In genomic region chr17:49727353-49727752, GRCh38 we compare ENCODE assay signal across 19 cellular contexts. TPM values are rescaled to one million over a fixed set of nuclear protein-coding genes. Genes with fewer than 3 reads are reported as not detected.
DNase-seq lines count a peak whose midpoint lies in the region; ATAC-seq and TF ChIP-seq lines count a peak whose summit lies in the region.
"Had no signal": no experiment of that assay in that cellular context is flagged by ENCODE, and none has a peak within 500 bp of the region (broad histone marks: within the 10 kb centered on the region; RNA-seq: fewer than 3 reads in every experiment).

No MANE protein-coding gene starts in this region.

- CTCF ChIA-PET in CD4-positive, alpha-beta memory T cell (lab: Charles Lee; ENCODE audit: partially characterized antibody) = interaction anchor here (0.9 to 2.7 kb wide), 4 partner anchors 11 to 32 kb away, joined by 3 to 10 read pairs (median 4); no protein-coding TSS in a partner anchor
- CTCF ChIA-PET in T-cell (lab: Charles Lee) = interaction anchor here (0.6 to 0.9 kb wide), 2 partner anchors 16 to 302 kb away, joined by 3 to 4 read pairs; no protein-coding TSS in a partner anchor

- intact Hi-C loops in CD4-positive, alpha-beta memory T cell (cut with micrococcal nuclease) = no loop called here

- H3K9me3 Mint-ChIP-seq in T-helper 2 cell treated with Interferon-gamma antibody and Interleukin-4, amounts not matched to agents 5 μg/mL and 100 μg/mL, for 36 hours = peaks cover 4% of the 10 kb centered on the region
- H3K9me3 Mint-ChIP-seq in CD4-positive, alpha-beta memory T cell = peaks cover 0 to 2% (median 0%) of the 10 kb centered on the region in 8 donors
- H3K9me3 Mint-ChIP-seq in T-cell (no peaks in the 10 kb centered on the region), nephron (peaks cover 4% of the 10 kb centered on the region)

- POLR2A ChIA-PET in CD4-positive, alpha-beta memory T cell (lab: Charles Lee; ENCODE audit: partially characterized antibody) = interaction anchor here (0.9 to 4.8 kb wide), 6 partner anchors 11 to 36 kb away, joined by 3 to 38 read pairs (median 8); partner anchors contain the start of genes FAM117A and SLC35B1
- POLR2A ChIA-PET in T-cell (lab: Charles Lee) = no interaction called here

- peaks cover 20% of the 10 kb centered on the region for H3K4me1 Mint-ChIP-seq in T-helper 2 cell treated with Interferon-gamma antibody and Interleukin-4, amounts not matched to agents 5 μg/mL and 100 μg/mL, for 36 hours (ENCODE audit: low read depth)
- peaks cover 35 to 72% (median 48%) of the 10 kb centered on the region in 4 donors for H3K4me1 Mint-ChIP-seq in CD4-positive, alpha-beta memory T cell
- H3K4me1 Mint-ChIP-seq in T-cell = peaks cover 31 to 76% (median 76%) of the 10 kb centered on the region in 3 donors
- peaks cover 80% of the 10 kb centered on the region for H3K4me1 Mint-ChIP-seq in nephron

- no peaks in the 10 kb centered on the region for H3K27me3 Mint-ChIP-seq in T-helper 2 cell treated with Interferon-gamma antibody and Interleukin-4, amounts not matched to agents 5 μg/mL and 100 μg/mL, for 36 hours (ENCODE audit: low read depth)
- H3K27me3 Mint-ChIP-seq in CD4-positive, alpha-beta memory T cell = no peaks in the 10 kb centered on the region
- no peaks in the 10 kb centered on the region for H3K27me3 Mint-ChIP-seq in T-cell
- H3K27me3 Mint-ChIP-seq in nephron (ENCODE audit: low read depth) = no peaks in the 10 kb centered on the region
- H3K27me3 Mint-ChIP-seq: IgD-negative memory B cell had no signal

- H3K9me3 ChIP-seq in CD4-positive, alpha-beta memory T cell (ENCODE audit: control insufficient read depth in 1 of 2, low read length in 2 of 2) = no peaks in the 10 kb centered on the region

- no peaks in the 10 kb centered on the region for H3K27me3 ChIP-seq in CD4-positive, alpha-beta memory T cell (ENCODE audit: insufficient read depth, low read length)
- H3K27me3 ChIP-seq: BLaER1 had no signal

- no peak overlapping the region for H3K4me3 Mint-ChIP-seq in T-helper 2 cell treated with Interferon-gamma antibody and Interleukin-4, amounts not matched to agents 5 μg/mL and 100 μg/mL, for 36 hours
- H3K4me3 Mint-ChIP-seq in CD4-positive, alpha-beta memory T cell = no peak overlapping the region
- H3K4me3 Mint-ChIP-seq in T-cell = no peak overlapping the region
- H3K4me3 Mint-ChIP-seq in nephron = peak overlapping the region in 1 of 3 experiments; percentile 15
- H3K4me3 Mint-ChIP-seq: IgD-negative memory B cell had no signal

- H3K27ac Mint-ChIP-seq in T-helper 2 cell treated with Interferon-gamma antibody and Interleukin-4, amounts not matched to agents 5 μg/mL and 100 μg/mL, for 36 hours = peak overlapping the region; percentile 26
- H3K27ac Mint-ChIP-seq in CD4-positive, alpha-beta memory T cell = peak overlapping the region; percentile 23 to 77 (median 61)
- peak overlapping the region; percentile 48 to 49 for H3K27ac Mint-ChIP-seq in T-cell
- peak overlapping the region; percentile 73 to 86 (median 83) for H3K27ac Mint-ChIP-seq in nephron

- DNase-seq in T-helper 2 cell treated with Interferon-gamma antibody and Interleukin-4, amounts not matched to agents 5 μg/mL and 100 μg/mL, for 36 hours (ENCODE audit: low spot score) = no peak
- DNase-seq in T-helper 2 cell (no peak), T-cell (no peak), caudate nucleus (lab: John Stamatoyannopoulos, UW) (no peak), T-helper 9 cell (no peak)
- no peak for DNase-seq in CD4-positive, alpha-beta memory T cell
- DNase-seq: 8988T, Caco-2, NCI-H1417 treated with DMSO at 0.1 percent for 48 hours, NCI-H2081, NCI-H2227 treated with DMSO at 0.1 percent for 48 hours, NCI-H526 treated with DMSO at 0.1 percent for 48 hours had no signal

- ATAC-seq in T-cell (replicated peaks in 1 of 4) = no peak
- ATAC-seq in GM19463 (IDR thresholded peaks at IDR 0.05; ENCODE audit: unreplicated experiment) = no peak
- ATAC-seq: GM12878, HCT116 had no signal

- no peak overlapping the region for H3K27ac ChIP-seq in CD4-positive, alpha-beta memory T cell (ENCODE audit: low read depth, low read length)
- H3K27ac ChIP-seq in caudate nucleus (ENCODE audit: low read depth, low read length) = no peak overlapping the region
- H3K27ac ChIP-seq: RWPE1 had no signal

- peaks cover 51% of the 10 kb centered on the region for H3K4me1 ChIP-seq in CD4-positive, alpha-beta memory T cell (ENCODE audit: insufficient read depth, low read length)
- H3K4me1 ChIP-seq: Caco-2 had no signal

- TF ChIP-seq CTCF in nephron (IDR thresholded peaks at IDR 0.05; ENCODE audit: unreplicated experiment in 3 of 3) = no peak

- H3K36me3 Mint-ChIP-seq in T-helper 2 cell treated with Interferon-gamma antibody and Interleukin-4, amounts not matched to agents 5 μg/mL and 100 μg/mL, for 36 hours (ENCODE audit: low read depth) = peaks cover 58% of the 10 kb centered on the region
- H3K36me3 Mint-ChIP-seq in CD4-positive, alpha-beta memory T cell = peaks cover 46 to 73% of the 10 kb centered on the region in 2 donors
- peaks cover 43% of the 10 kb centered on the region for H3K36me3 Mint-ChIP-seq in T-cell
- peaks cover 18% of the 10 kb centered on the region for H3K36me3 Mint-ChIP-seq in nephron (ENCODE audit: low read depth)

- H3K36me3 ChIP-seq in CD4-positive, alpha-beta memory T cell (ENCODE audit: insufficient read depth, low read length) = peaks cover 67% of the 10 kb centered on the region

- H3K4me3 ChIP-seq in CD4-positive, alpha-beta memory T cell (ENCODE audit: low read length in 2 of 2) = no peak overlapping the region
- H3K4me3 ChIP-seq: BLaER1, GM12878 had no signal

RNA-seq across cellular contexts. Expression of gene SLC35B1, which starts 19.6 kb away (rescaled TPM):
- total RNA-seq in CD4-positive, alpha-beta memory T cell = 10 to 100 TPM; 48.4 to 52.1 TPM
- 10 to 100 TPM; 30.8 to 38.9 TPM for polyA plus RNA-seq in CD4-positive, alpha-beta memory T cell
- 10 to 100 TPM; 40.5 to 57.1 (median 42.8) TPM for total RNA-seq in T-cell

RNA-seq across cellular contexts. Expression of gene FAM117A, which starts 36.6 kb away (rescaled TPM):
- 100 to 1,000 TPM in 1 of 2 experiments, 10 to 100 TPM in 1; 95.1 to 102 TPM for total RNA-seq in CD4-positive, alpha-beta memory T cell
- polyA plus RNA-seq in CD4-positive, alpha-beta memory T cell = 10 to 100 TPM; 61.2 to 73.4 TPM
- total RNA-seq in T-cell = 100 to 1,000 TPM in 2 of 5 donors, 10 to 100 TPM in 3; 71.9 to 105 (median 99.1) TPM

RNA-seq across cellular contexts. Expression of gene SPOP, which starts 49.5 kb away (rescaled TPM):
- 10 to 100 TPM; 83.1 to 86.1 TPM for total RNA-seq in CD4-positive, alpha-beta memory T cell
- polyA plus RNA-seq in CD4-positive, alpha-beta memory T cell = 100 to 1,000 TPM; 111 to 126 TPM
- total RNA-seq in T-cell = 10 to 100 TPM; 67.1 to 80.4 (median 71.5) TPM

Comparison
In these comparisons a context has a peak if more than half of its experiments do, and no peak if none do; other contexts are left out.
1. H3K27ac Mint-ChIP-seq: peak in every context shown above with its lines; median percentile 83 in nephron; 61 in CD4-positive, alpha-beta memory T cell; 48 in T-cell; 26 in T-helper 2 cell treated with Interferon-gamma antibody and Interleukin-4, amounts not matched to agents 5 μg/mL and 100 μg/mL, for 36 hours.